ENCODE assay signal across 20 cellular contexts in genomic region chr14:24712909-24713308, GRCh38.
A peak's percentile ranks its signal among the peaks of the same experiment; 100 is the strongest.
DNase-seq lines count a peak whose midpoint lies in the region; ATAC-seq, FAIRE-seq and TF ChIP-seq lines count a peak whose summit lies in the region.
"Had no signal": no experiment of that assay in that cellular context is flagged by ENCODE, and none has a peak within 500 bp of the region (broad histone marks: within the 10 kb centered on the region; RNA-seq: fewer than 3 reads in every experiment).

No MANE protein-coding gene starts in this region.

- DNase-seq in HepG2 (ENCODE audit: low spot score) (no peak), right lobe of liver (no peak), NCI-H2227 treated with DMSO at 0.1 percent for 48 hours (lab: John Stamatoyannopoulos, UW) (peak; percentile 45), LoVo (ENCODE audit: low spot score) (no peak), breast epithelium (ENCODE audit: low spot score in 2 of 2) (no peak), NCI-H1694 (lab: John Stamatoyannopoulos, UW) (no peak), lower leg skin (ENCODE audit: low spot score in 2 of 2) (no peak)
- DNase-seq: ACHN; activated CD4-positive, alpha-beta T cell treated with anti-CD3 and anti-CD28 coated beads for 36 hours; activated naive CD4-positive, alpha-beta T cell treated with anti-CD3 and anti-CD28 coated beads for 36 hours; activated T-cell treated with anti-CD3 and anti-CD28 coated beads, Interleukin-2, amount 50 U/mL, for 4 hours; amygdala; Caco-2; cortex of kidney; mammary epithelial cell had no signal

- H3K27ac ChIP-seq in HepG2 (ENCODE audit: extremely low read length, insufficient read depth, low read length) (no peak overlapping the region), right lobe of liver (no peak overlapping the region), breast epithelium (no peak overlapping the region)
- H3K27ac ChIP-seq: BLaER1 had no signal

- POLR2A ChIA-PET in HepG2 (lab: Yijun Ruan, JAX): no interaction called here

- H3K4me3 ChIP-seq in HepG2 (replicated peaks in 1 of 3; ENCODE audit: insufficient read depth in 1 of 3, low read depth in 2 of 3, low read length in 3 of 3) (no peak overlapping the region), right lobe of liver (no peak overlapping the region), breast epithelium (no peak overlapping the region), lower leg skin (ENCODE audit: low read depth, poor library complexity, severe bottlenecking) (no peak overlapping the region)
- H3K4me3 ChIP-seq: BLaER1, GM23338 had no signal

- no peaks in the 10 kb centered on the region for H3K9me3 ChIP-seq in HepG2 (ENCODE audit: low read length)
- H3K9me3 ChIP-seq in right lobe of liver: no peaks in the 10 kb centered on the region
- H3K9me3 ChIP-seq in breast epithelium: no peaks in the 10 kb centered on the region
- H3K9me3 ChIP-seq: BLaER1, Caco-2 had no signal

- ATAC-seq in HepG2: peak; percentile 35; the same call in 2 of the 3 replicates
- ATAC-seq in right lobe of liver: no peak
- peak; percentile 16 for ATAC-seq in HG02759 (IDR thresholded peaks at IDR 0.05; ENCODE audit: unreplicated experiment)
- ATAC-seq: activated CD4-positive, alpha-beta T cell treated with anti-CD3 and anti-CD28 coated beads for 36 hours; activated T-cell treated with anti-CD3 and anti-CD28 coated beads, Interleukin-2, amount 50 U/mL, for 4 hours; GM23338 had no signal

- no peak overlapping the region for H2AFZ ChIP-seq in HepG2 (ENCODE audit: low read length)
- H2AFZ ChIP-seq: GM23338 had no signal

- in situ Hi-C loops in HepG2 (cut with HindIII; ENCODE audit: extremely low pct_ligation_motif_present, low pct_unique_long_range_greater_than_20kb): no loop called here

- peaks cover 7% of the 10 kb centered on the region for H3K4me1 ChIP-seq in HepG2 (ENCODE audit: insufficient read depth, low read length)
- no peaks in the 10 kb centered on the region for H3K4me1 ChIP-seq in right lobe of liver
- no peaks in the 10 kb centered on the region for H3K4me1 ChIP-seq in breast epithelium
- H3K4me1 ChIP-seq: BLaER1, Caco-2 had no signal

- no peak overlapping the region for H3K9ac ChIP-seq in HepG2 (ENCODE audit: insufficient read depth, low read depth, low read length)
- H3K9ac ChIP-seq: BLaER1 had no signal

- CTCF ChIA-PET in HepG2 (lab: Yijun Ruan, JAX; ENCODE audit: low intra/inter-chr PET ratio, low total read pairs): no interaction called here

- 62% methylated on average over 6 of the region's 6 CpGs for WGBS in HepG2 (ENCODE audit: low lambda C conversion rate)
- WGBS in right lobe of liver (ENCODE audit: insufficient coverage, low coverage, low lambda C conversion rate, missing lambda C conversion rate): 87% methylated on average over 6 of the region's 6 CpGs
- WGBS in lower leg skin, 2 donors: 85 to 90% methylated on average over 6 of the region's 6 CpGs

- no peak for TF ChIP-seq EP300 in HepG2 (IDR thresholded peaks at IDR 0.05; ENCODE audit: low read depth in 2 of 2, low read length in 2 of 2)
- TF ChIP-seq EP300 in HepG2 (CRISPR knock-in tag; IDR thresholded peaks at IDR 0.05; ENCODE audit: borderline replicate concordance): no peak

- H3K27me3 ChIP-seq in HepG2 (ENCODE audit: control insufficient read depth in 1 of 2, insufficient read depth in 2 of 2, low read length in 2 of 2) (no peaks in the 10 kb centered on the region; a peak in 1 of 5 replicates), right lobe of liver (no peaks in the 10 kb centered on the region), breast epithelium (no peaks in the 10 kb centered on the region)
- H3K27me3 ChIP-seq: BLaER1 had no signal

- H4K20me1 ChIP-seq in HepG2 (ENCODE audit: insufficient read depth, low read length): no peaks in the 10 kb centered on the region
- H4K20me1 ChIP-seq: BLaER1 had no signal

- no peak overlapping the region for H3K4me2 ChIP-seq in HepG2 (ENCODE audit: low read depth, low read length)
- H3K4me2 ChIP-seq: BLaER1, GM23338 had no signal

- intact Hi-C loops in HepG2 (cut with micrococcal nuclease; ENCODE audit: unreplicated experiment) (no loop called here), right lobe of liver (cut with DNase I) (no loop called here), breast epithelium (cut with DNase I; ENCODE audit: low total_unique reads) (no loop called here), lower leg skin (cut with DNase I; ENCODE audit: low total_unique reads) (no loop called here)

- H3K79me2 ChIP-seq in HepG2 (ENCODE audit: insufficient read depth, low read length): no peaks in the 10 kb centered on the region

- FAIRE-seq in HepG2 (lab: Jason Lieb, UNC): no peak
- FAIRE-seq: RCC 7860, urothelium cell line had no signal

- no peak for TF ChIP-seq RAD21 in HepG2 (CRISPR knock-in tag; IDR thresholded peaks at IDR 0.05)

- TF ChIP-seq CTCF in HepG2 (CRISPR knock-in tag; IDR thresholded peaks at IDR 0.05) (no peak), right lobe of liver (IDR thresholded peaks at IDR 0.05) (no peak), breast epithelium (IDR thresholded peaks at IDR 0.05) (no peak), lower leg skin (IDR thresholded peaks at IDR 0.05) (no peak)

- no TSS peak for BruUV-seq in HepG2 (replicated peaks; lab: Mats Ljungman, UMichigan)

- TF ChIP-seq POLR2A in HepG2 (IDR thresholded peaks at IDR 0.05; ENCODE audit: insufficient read depth in 1 of 2, low read depth in 2 of 2, low read length in 2 of 2): no peak
- no peak for TF ChIP-seq POLR2A in right lobe of liver (IDR thresholded peaks at IDR 0.05)
- no peak for TF ChIP-seq POLR2A in breast epithelium (IDR thresholded peaks at IDR 0.05)
- no peak for TF ChIP-seq POLR2A in lower leg skin (IDR thresholded peaks at IDR 0.05)

- H3K36me3 ChIP-seq in HepG2 (replicated peaks in 1 of 2; ENCODE audit: control insufficient read depth in 1 of 2, insufficient read depth in 2 of 2, low read length in 2 of 2) (no peaks in the 10 kb centered on the region), right lobe of liver (no peaks in the 10 kb centered on the region), breast epithelium (no peaks in the 10 kb centered on the region)
- H3K36me3 ChIP-seq: BLaER1 had no signal

TF ChIP-seq in HepG2, 621 proteins besides CTCF, POLR2A, EP300 and RAD21:
- TF ChIP-seq ASH2L (IDR thresholded peaks at IDR 0.05; ENCODE audit: insufficient read length, low read depth, low read length): no peak
- TF ChIP-seq ZGPAT (CRISPR knock-in tag; IDR thresholded peaks at IDR 0.05): no peak
- TF ChIP-seq ZFY (CRISPR knock-in tag; IDR thresholded peaks at IDR 0.05): 0 out of 2 replicates have a peak, but pooled peaks have one; percentile 10

Comparison
In these comparisons a context has a peak if more than half of its experiments do, and no peak if none do; other contexts are left out.
1. ATAC-seq: peak in HepG2 (single experiment) and HG02759 (single experiment); none in right lobe of liver (0 of 4).